9 cellular contexts compared by ENCODE assay signal in the genomic region with DNA sequence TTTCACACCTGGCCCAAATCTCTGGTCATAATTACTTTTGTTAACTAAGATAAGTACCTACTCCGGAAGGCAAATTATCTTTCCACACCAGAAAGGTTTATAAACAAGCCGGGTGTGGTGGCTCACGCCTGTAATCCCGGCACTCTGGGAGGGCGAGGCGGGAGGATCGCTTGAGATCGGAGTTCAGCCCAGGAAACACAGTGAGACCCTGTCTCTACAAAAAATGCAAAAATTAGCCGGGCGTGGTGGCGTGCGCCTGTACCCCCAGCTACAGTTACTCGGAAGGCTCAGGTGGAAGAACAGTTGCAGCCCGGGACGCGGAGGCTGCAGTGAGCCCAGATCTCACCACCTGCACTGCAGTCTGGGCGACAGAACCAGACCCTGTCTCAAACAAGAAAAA. TPM values are rescaled to one million over a fixed set of nuclear protein-coding genes. Genes with fewer than 3 reads are reported as not detected.
A peak's percentile ranks its signal among the peaks of the same experiment; 100 is the strongest.
DNase-seq lines count a peak whose midpoint lies in the region; ATAC-seq and TF ChIP-seq lines count a peak whose summit lies in the region.
"Had no signal": no experiment of that assay in that cellular context is flagged by ENCODE, and none has a peak within 500 bp of the region (broad histone marks: within the 10 kb centered on the region; RNA-seq: fewer than 3 reads in every experiment).

No MANE protein-coding gene starts in this region.

- peaks cover 46% of the 10 kb centered on the region for H4K20me1 ChIP-seq in GM23338 (replicated peaks; ENCODE audit: insufficient read depth)

- TF ChIP-seq CTCF in GM23338 (conservative IDR thresholded peaks at IDR 0.05; ENCODE audit: low read depth in 2 of 2), result no peak

- POLR2A ChIA-PET in activated naive CD8-positive, alpha-beta T cell treated with anti-CD3 and anti-CD28 coated beads, Interleukin-2, amount 10 ng/mL, durations not matched to agents 7 days and 5 days (lab: Charles Lee), result no interaction called here

- peak overlapping the region; percentile 29 for H3K9ac ChIP-seq in mesendoderm (ENCODE audit: low read length)

- H3K18ac ChIP-seq in mesendoderm (ENCODE audit: low read length), result no peak overlapping the region

- no peak overlapping the region for H2BK15ac ChIP-seq in mesendoderm (replicated peaks; ENCODE audit: low read depth)

- H2BK120ac ChIP-seq in mesendoderm (ENCODE audit: low read depth, low read length), result no peak overlapping the region

- H3K23ac ChIP-seq in mesendoderm (ENCODE audit: low read length), result peak overlapping the region; percentile 2

- H3K4me1 ChIP-seq in ACC112 (ENCODE audit: control insufficient read depth, insufficient read depth, low read length, unreplicated experiment) (peaks cover 30% of the 10 kb centered on the region), GM23338 (ENCODE audit: insufficient read depth) (peaks cover 54% of the 10 kb centered on the region), mesendoderm (ENCODE audit: control insufficient read depth, low read depth, low read length) (peaks cover 11% of the 10 kb centered on the region)

- no peak overlapping the region for H4K5ac ChIP-seq in mesendoderm (ENCODE audit: low read length)

- H3K27ac ChIP-seq in ACC112 (ENCODE audit: low read depth, low read length), result no peak overlapping the region
- no peak overlapping the region for H3K27ac ChIP-seq in GM23338 (ENCODE audit: low read depth)
- no peak overlapping the region for H3K27ac ChIP-seq in mesendoderm (ENCODE audit: low read depth, low read length)

- no peaks in the 10 kb centered on the region for H3K9me2 ChIP-seq in GM23338 (ENCODE audit: insufficient read depth)

- ATAC-seq in GM23338 (no peak), HG02852 (IDR thresholded peaks at IDR 0.05; ENCODE audit: unreplicated experiment) (no peak)
- ATAC-seq in activated naive CD8-positive, alpha-beta T cell treated with anti-CD3 and anti-CD28 coated beads, Interleukin-2, amount 10 ng/mL, durations not matched to agents 7 days and 5 days (ENCODE audit: low read depth), result no peak
- ATAC-seq: left lobe of liver had no signal

- peak overlapping the region; percentile 57 for H3K56ac ChIP-seq in mesendoderm (ENCODE audit: low read length)

- peaks cover 8% of the 10 kb centered on the region for H3K27me3 Mint-ChIP-seq in GM23338 (ENCODE audit: insufficient read depth, low read depth, poor library complexity)
- no peaks in the 10 kb centered on the region for H3K27me3 Mint-ChIP-seq in activated naive CD8-positive, alpha-beta T cell treated with anti-CD3 and anti-CD28 coated beads, Interleukin-2, amount 10 ng/mL, durations not matched to agents 7 days and 5 days

- H3K36me3 Mint-ChIP-seq in GM23338 (ENCODE audit: low read depth), result peaks cover 14% of the 10 kb centered on the region
- H3K36me3 Mint-ChIP-seq in activated naive CD8-positive, alpha-beta T cell treated with anti-CD3 and anti-CD28 coated beads, Interleukin-2, amount 10 ng/mL, durations not matched to agents 7 days and 5 days, result peaks cover 24% of the 10 kb centered on the region

- H2AK5ac ChIP-seq in mesendoderm (ENCODE audit: low read length), result no peak overlapping the region

- no peak overlapping the region for H2BK5ac ChIP-seq in mesendoderm (ENCODE audit: low read length)

- H3K4me3 ChIP-seq in ACC112 (ENCODE audit: low read depth, low read length) (peak overlapping the region; percentile 98), GM23338 (peak overlapping the region; percentile 66), mesendoderm (ENCODE audit: low read length) (no peak overlapping the region)

- H3K36me3 ChIP-seq in ACC112 (ENCODE audit: insufficient read depth, low read length) (peaks cover 3% of the 10 kb centered on the region; the same call in 1 of the 2 replicates), GM23338 (ENCODE audit: insufficient read depth) (no peaks in the 10 kb centered on the region), mesendoderm (ENCODE audit: control insufficient read depth, insufficient read depth, low read length) (no peaks in the 10 kb centered on the region)

- H3K4me2 ChIP-seq in GM23338, result peak overlapping the region; percentile 78
- H3K4me2 ChIP-seq in mesendoderm (ENCODE audit: low read length), result peak overlapping the region; percentile 30

- peak overlapping the region; percentile 83; the same call in 2 of the 3 replicates for H3K4me3 Mint-ChIP-seq in GM23338
- peak overlapping the region; percentile 93 for H3K4me3 Mint-ChIP-seq in activated naive CD8-positive, alpha-beta T cell treated with anti-CD3 and anti-CD28 coated beads, Interleukin-2, amount 10 ng/mL, durations not matched to agents 7 days and 5 days

- peaks cover 69% of the 10 kb centered on the region for H3K79me2 ChIP-seq in ACC112 (ENCODE audit: control insufficient read depth, insufficient read depth, low read length, unreplicated experiment)
- H3K79me2 ChIP-seq in GM23338 (replicated peaks; ENCODE audit: insufficient read depth), result peaks cover 67% of the 10 kb centered on the region
- peaks cover 63% of the 10 kb centered on the region for H3K79me2 ChIP-seq in mesendoderm (ENCODE audit: control insufficient read depth, insufficient read depth, low read length)

- no peaks in the 10 kb centered on the region for H3K79me1 ChIP-seq in mesendoderm (ENCODE audit: low read length)

- H3K27me3 ChIP-seq in ACC112 (ENCODE audit: insufficient read depth, low read length) (no peaks in the 10 kb centered on the region), GM23338 (ENCODE audit: insufficient read depth) (no peaks in the 10 kb centered on the region), mesendoderm (ENCODE audit: insufficient read depth, low read length, poor library complexity) (no peaks in the 10 kb centered on the region)

- no peak overlapping the region; the same call in 1 of the 2 replicates for H3K27ac Mint-ChIP-seq in GM23338
- H3K27ac Mint-ChIP-seq in activated naive CD8-positive, alpha-beta T cell treated with anti-CD3 and anti-CD28 coated beads, Interleukin-2, amount 10 ng/mL, durations not matched to agents 7 days and 5 days, result peak overlapping the region; percentile 59

- H2AFZ ChIP-seq in ACC112 (ENCODE audit: low read length, unreplicated experiment), result no peak overlapping the region
- H2AFZ ChIP-seq in GM23338, result no peak overlapping the region

- H3K4me1 Mint-ChIP-seq in GM23338, result peaks cover 32% of the 10 kb centered on the region
- peaks cover 46% of the 10 kb centered on the region for H3K4me1 Mint-ChIP-seq in activated naive CD8-positive, alpha-beta T cell treated with anti-CD3 and anti-CD28 coated beads, Interleukin-2, amount 10 ng/mL, durations not matched to agents 7 days and 5 days

- DNase-seq in GM23338 (ENCODE audit: low spot score) (no peak), mesendoderm (peak; percentile 62), OCI-M2 (lab: John Stamatoyannopoulos, UW; ENCODE audit: unreplicated experiment) (no peak), foreskin melanocyte (no peak), cortex of kidney (lab: John Stamatoyannopoulos, UW) (no peak)
- DNase-seq in activated naive CD8-positive, alpha-beta T cell treated with anti-CD3 and anti-CD28 coated beads, Interleukin-2, amount 10 ng/mL, durations not matched to agents 7 days and 5 days, result no peak

- H3K9me3 Mint-ChIP-seq in GM23338, result no peaks in the 10 kb centered on the region
- H3K9me3 Mint-ChIP-seq in activated naive CD8-positive, alpha-beta T cell treated with anti-CD3 and anti-CD28 coated beads, Interleukin-2, amount 10 ng/mL, durations not matched to agents 7 days and 5 days, result no peaks in the 10 kb centered on the region

- H3F3A ChIP-seq in GM23338 (replicated peaks; ENCODE audit: low read depth), result peaks cover 8% of the 10 kb centered on the region; the same call in 1 of the 2 replicates

- no peak overlapping the region for H4K8ac ChIP-seq in mesendoderm (ENCODE audit: low read depth, low read length)

- no CpG with 5 or more reads among the region's 17 CpGs for WGBS in mesendoderm (ENCODE audit: extremely low coverage, insufficient coverage, low lambda C conversion rate)

- H3K4ac ChIP-seq in mesendoderm (ENCODE audit: low read depth, low read length), result no peak overlapping the region

TF ChIP-seq in GM23338, 12 proteins besides CTCF, POLR2A, EP300 and RAD21 (continues in another document):
- TF ChIP-seq NANOG (IDR thresholded peaks at IDR 0.05; ENCODE audit: borderline replicate concordance) (no peak), ZNF331 (CRISPR knock-in tag; IDR thresholded peaks at IDR 0.05; ENCODE audit: low read depth) (no peak), EZH2 (IDR thresholded peaks at IDR 0.05; ENCODE audit: low read depth, unreplicated experiment) (no peak), POLR2AphosphoS5 (IDR thresholded peaks at IDR 0.05; ENCODE audit: low read depth) (no peak), JUNB (IDR thresholded peaks at IDR 0.05; ENCODE audit: unreplicated experiment) (no peak)

RNA-seq across cellular contexts. Expression of gene PUM2, which starts 2.1 kb away (rescaled TPM):
- total RNA-seq in GM23338 (2014; rRNA removed; shearing (Covaris generic)), result 84.2 and 94.1 TPM in 2 replicates
- polyA plus RNA-seq in GM23338 (2016; fragmentation: Nextera tagmentation; extraction: Ambion mirVana), result 27.8 and 29.9 TPM in 2 replicates
- 100 to 1,000 TPM; 133 to 134 TPM for total RNA-seq in activated naive CD8-positive, alpha-beta T cell treated with anti-CD3 and anti-CD28 coated beads, Interleukin-2, amount 10 ng/mL, durations not matched to agents 7 days and 5 days
- 41.5 TPM for polyA plus RNA-seq in mesendoderm (2013, experiment 1 of 2)
- polyA plus RNA-seq in mesendoderm (2013, experiment 2 of 2), result 40.2 TPM
